In the genomic region with DNA sequence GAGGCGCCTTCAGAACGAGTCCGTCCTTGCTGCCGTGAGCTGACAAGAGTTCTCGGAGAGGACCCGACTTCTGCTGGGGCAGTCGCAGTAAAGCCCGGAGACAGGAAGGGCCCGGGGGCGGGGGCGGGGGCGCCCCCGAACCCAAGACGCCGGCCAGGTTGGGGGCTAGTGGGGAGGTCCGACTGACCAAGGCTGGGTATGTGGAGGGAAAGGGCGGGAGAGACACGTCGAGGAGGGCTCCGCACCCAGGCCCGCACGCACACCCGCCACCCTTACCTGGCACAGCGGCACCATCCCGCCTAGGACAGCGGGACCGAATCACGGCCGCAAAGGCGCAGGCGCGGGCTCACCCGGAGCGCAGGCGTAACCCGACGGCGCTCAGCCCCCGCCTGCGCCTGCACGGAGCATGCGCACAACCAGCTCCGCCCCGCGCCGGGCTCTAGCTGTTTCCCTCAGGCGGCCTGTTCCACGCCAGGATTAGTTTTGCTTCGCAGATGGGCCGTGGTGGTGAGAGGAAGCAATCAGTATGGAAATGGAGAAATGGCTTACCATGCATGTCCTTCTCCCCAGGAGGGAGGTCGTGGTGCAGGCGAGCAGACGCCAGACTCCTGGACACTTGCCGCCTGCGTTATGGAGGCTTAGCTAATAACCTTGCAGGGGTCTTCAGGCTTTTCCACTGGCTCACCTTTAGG, we compare ENCODE assay signal across 1 cellular context.
TF ChIP-seq lines count a peak whose summit lies in the region.

A gene with protein sequence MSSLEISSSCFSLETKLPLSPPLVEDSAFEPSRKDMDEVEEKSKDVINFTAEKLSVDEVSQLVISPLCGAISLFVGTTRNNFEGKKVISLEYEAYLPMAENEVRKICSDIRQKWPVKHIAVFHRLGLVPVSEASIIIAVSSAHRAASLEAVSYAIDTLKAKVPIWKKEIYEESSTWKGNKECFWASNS (minus strand): TSS at position 322 of the 692 bp plus-strand sequence. CDS start 2,583 bp downstream, outside the sequence.

TF ChIP-seq in HepG2, 621 proteins besides CTCF, POLR2A, EP300 and RAD21 (continued from another document and continues in another):
- TF ChIP-seq, protein P1, sequence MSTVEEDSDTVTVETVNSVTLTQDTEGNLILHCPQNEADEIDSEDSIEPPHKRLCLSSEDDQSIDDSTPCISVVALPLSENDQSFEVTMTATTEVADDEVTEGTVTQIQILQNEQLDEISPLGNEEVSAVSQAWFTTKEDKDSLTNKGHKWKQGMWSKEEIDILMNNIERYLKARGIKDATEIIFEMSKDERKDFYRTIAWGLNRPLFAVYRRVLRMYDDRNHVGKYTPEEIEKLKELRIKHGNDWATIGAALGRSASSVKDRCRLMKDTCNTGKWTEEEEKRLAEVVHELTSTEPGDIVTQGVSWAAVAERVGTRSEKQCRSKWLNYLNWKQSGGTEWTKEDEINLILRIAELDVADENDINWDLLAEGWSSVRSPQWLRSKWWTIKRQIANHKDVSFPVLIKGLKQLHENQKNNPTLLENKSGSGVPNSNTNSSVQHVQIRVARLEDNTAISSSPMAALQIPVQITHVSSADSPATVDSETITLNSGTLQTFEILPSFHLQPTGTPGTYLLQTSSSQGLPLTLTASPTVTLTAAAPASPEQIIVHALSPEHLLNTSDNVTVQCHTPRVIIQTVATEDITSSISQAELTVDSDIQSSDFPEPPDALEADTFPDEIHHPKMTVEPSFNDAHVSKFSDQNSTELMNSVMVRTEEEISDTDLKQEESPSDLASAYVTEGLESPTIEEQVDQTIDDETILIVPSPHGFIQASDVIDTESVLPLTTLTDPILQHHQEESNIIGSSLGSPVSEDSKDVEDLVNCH (CRISPR knock-in tag; IDR thresholded peaks at IDR 0.05), result no peak
- TF ChIP-seq NR2F6 (IDR thresholded peaks at IDR 0.05), result no peak
- TF ChIP-seq NR2F6 (CRISPR knock-in tag; IDR thresholded peaks at IDR 0.05), result no peak; the same call in 1 of the 2 replicates
- no peak for TF ChIP-seq MZF1 (CRISPR knock-in tag; IDR thresholded peaks at IDR 0.05; ENCODE audit: borderline replicate concordance)
- no peak for TF ChIP-seq ZNF354B (CRISPR knock-in tag; IDR thresholded peaks at IDR 0.05)
- TF ChIP-seq, protein P2, sequence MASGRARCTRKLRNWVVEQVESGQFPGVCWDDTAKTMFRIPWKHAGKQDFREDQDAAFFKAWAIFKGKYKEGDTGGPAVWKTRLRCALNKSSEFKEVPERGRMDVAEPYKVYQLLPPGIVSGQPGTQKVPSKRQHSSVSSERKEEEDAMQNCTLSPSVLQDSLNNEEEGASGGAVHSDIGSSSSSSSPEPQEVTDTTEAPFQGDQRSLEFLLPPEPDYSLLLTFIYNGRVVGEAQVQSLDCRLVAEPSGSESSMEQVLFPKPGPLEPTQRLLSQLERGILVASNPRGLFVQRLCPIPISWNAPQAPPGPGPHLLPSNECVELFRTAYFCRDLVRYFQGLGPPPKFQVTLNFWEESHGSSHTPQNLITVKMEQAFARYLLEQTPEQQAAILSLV (CRISPR knock-in tag; IDR thresholded peaks at IDR 0.05; ENCODE audit: borderline replicate concordance), result no peak; the same call in 1 of the 2 replicates
- no peak for TF ChIP-seq ZNF780A (CRISPR knock-in tag; IDR thresholded peaks at IDR 0.05)
- TF ChIP-seq U2AF1 (optimal IDR thresholded peaks at IDR 0.05; ENCODE audit: low read depth, low read length), result no peak
- TF ChIP-seq ISL2 (CRISPR knock-in tag; IDR thresholded peaks at IDR 0.05), result no peak
- TF ChIP-seq, protein P3, sequence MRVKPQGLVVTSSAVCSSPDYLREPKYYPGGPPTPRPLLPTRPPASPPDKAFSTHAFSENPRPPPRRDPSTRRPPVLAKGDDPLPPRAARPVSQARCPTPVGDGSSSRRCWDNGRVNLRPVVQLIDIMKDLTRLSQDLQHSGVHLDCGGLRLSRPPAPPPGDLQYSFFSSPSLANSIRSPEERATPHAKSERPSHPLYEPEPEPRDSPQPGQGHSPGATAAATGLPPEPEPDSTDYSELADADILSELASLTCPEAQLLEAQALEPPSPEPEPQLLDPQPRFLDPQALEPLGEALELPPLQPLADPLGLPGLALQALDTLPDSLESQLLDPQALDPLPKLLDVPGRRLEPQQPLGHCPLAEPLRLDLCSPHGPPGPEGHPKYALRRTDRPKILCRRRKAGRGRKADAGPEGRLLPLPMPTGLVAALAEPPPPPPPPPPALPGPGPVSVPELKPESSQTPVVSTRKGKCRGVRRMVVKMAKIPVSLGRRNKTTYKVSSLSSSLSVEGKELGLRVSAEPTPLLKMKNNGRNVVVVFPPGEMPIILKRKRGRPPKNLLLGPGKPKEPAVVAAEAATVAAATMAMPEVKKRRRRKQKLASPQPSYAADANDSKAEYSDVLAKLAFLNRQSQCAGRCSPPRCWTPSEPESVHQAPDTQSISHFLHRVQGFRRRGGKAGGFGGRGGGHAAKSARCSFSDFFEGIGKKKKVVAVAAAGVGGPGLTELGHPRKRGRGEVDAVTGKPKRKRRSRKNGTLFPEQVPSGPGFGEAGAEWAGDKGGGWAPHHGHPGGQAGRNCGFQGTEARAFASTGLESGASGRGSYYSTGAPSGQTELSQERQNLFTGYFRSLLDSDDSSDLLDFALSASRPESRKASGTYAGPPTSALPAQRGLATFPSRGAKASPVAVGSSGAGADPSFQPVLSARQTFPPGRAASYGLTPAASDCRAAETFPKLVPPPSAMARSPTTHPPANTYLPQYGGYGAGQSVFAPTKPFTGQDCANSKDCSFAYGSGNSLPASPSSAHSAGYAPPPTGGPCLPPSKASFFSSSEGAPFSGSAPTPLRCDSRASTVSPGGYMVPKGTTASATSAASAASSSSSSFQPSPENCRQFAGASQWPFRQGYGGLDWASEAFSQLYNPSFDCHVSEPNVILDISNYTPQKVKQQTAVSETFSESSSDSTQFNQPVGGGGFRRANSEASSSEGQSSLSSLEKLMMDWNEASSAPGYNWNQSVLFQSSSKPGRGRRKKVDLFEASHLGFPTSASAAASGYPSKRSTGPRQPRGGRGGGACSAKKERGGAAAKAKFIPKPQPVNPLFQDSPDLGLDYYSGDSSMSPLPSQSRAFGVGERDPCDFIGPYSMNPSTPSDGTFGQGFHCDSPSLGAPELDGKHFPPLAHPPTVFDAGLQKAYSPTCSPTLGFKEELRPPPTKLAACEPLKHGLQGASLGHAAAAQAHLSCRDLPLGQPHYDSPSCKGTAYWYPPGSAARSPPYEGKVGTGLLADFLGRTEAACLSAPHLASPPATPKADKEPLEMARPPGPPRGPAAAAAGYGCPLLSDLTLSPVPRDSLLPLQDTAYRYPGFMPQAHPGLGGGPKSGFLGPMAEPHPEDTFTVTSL (CRISPR knock-in tag; IDR thresholded peaks at IDR 0.05; ENCODE audit: borderline replicate concordance), result no peak
- no peak for TF ChIP-seq NCOR1 (IDR thresholded peaks at IDR 0.05; ENCODE audit: borderline replicate concordance, low read length)
- TF ChIP-seq, protein P4, sequence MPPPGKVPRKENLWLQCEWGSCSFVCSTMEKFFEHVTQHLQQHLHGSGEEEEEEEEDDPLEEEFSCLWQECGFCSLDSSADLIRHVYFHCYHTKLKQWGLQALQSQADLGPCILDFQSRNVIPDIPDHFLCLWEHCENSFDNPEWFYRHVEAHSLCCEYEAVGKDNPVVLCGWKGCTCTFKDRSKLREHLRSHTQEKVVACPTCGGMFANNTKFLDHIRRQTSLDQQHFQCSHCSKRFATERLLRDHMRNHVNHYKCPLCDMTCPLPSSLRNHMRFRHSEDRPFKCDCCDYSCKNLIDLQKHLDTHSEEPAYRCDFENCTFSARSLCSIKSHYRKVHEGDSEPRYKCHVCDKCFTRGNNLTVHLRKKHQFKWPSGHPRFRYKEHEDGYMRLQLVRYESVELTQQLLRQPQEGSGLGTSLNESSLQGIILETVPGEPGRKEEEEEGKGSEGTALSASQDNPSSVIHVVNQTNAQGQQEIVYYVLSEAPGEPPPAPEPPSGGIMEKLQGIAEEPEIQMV (CRISPR knock-in tag; IDR thresholded peaks at IDR 0.05; ENCODE audit: low read depth), result peak; percentile 54; the same call in 1 of the 2 replicates
- no peak for TF ChIP-seq PHF21A (CRISPR knock-in tag; IDR thresholded peaks at IDR 0.05)
- no peak for TF ChIP-seq ZFP82 (CRISPR knock-in tag; IDR thresholded peaks at IDR 0.05; ENCODE audit: borderline replicate concordance)
- peak; percentile 42 for TF ChIP-seq YY1 (IDR thresholded peaks at IDR 0.05; ENCODE audit: insufficient read depth, insufficient replicate concordance, low read depth, low read length)
- no peak for TF ChIP-seq ZNF564 (CRISPR knock-in tag; IDR thresholded peaks at IDR 0.05)
- no peak for TF ChIP-seq LBX2 (CRISPR knock-in tag; IDR thresholded peaks at IDR 0.05; ENCODE audit: borderline replicate concordance)
- peak; percentile 43; the same call in 1 of the 2 replicates for TF ChIP-seq PRDM10 (CRISPR knock-in tag; IDR thresholded peaks at IDR 0.05; ENCODE audit: low read depth)
- TF ChIP-seq ZNF644 (CRISPR knock-in tag; IDR thresholded peaks at IDR 0.05; ENCODE audit: low read depth), result no peak
- TF ChIP-seq ZNF569 (CRISPR knock-in tag; IDR thresholded peaks at IDR 0.05; ENCODE audit: borderline replicate concordance), result no peak
- peak; percentile 50 for TF ChIP-seq ZNF883 (CRISPR knock-in tag; IDR thresholded peaks at IDR 0.05; ENCODE audit: not compliant biosample characterization)
- TF ChIP-seq, protein P5, sequence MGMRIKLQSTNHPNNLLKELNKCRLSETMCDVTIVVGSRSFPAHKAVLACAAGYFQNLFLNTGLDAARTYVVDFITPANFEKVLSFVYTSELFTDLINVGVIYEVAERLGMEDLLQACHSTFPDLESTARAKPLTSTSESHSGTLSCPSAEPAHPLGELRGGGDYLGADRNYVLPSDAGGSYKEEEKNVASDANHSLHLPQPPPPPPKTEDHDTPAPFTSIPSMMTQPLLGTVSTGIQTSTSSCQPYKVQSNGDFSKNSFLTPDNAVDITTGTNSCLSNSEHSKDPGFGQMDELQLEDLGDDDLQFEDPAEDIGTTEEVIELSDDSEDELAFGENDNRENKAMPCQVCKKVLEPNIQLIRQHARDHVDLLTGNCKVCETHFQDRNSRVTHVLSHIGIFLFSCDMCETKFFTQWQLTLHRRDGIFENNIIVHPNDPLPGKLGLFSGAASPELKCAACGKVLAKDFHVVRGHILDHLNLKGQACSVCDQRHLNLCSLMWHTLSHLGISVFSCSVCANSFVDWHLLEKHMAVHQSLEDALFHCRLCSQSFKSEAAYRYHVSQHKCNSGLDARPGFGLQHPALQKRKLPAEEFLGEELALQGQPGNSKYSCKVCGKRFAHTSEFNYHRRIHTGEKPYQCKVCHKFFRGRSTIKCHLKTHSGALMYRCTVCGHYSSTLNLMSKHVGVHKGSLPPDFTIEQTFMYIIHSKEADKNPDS (CRISPR knock-in tag; IDR thresholded peaks at IDR 0.05), result no peak
- peak; percentile 27; the same call in 1 of the 2 replicates for TF ChIP-seq IRF2 (CRISPR knock-in tag; IDR thresholded peaks at IDR 0.05)
- 0 out of 2 replicates have a peak, but pooled peaks have one; percentile 86 for TF ChIP-seq ZNF468 (CRISPR knock-in tag; IDR thresholded peaks at IDR 0.05)
- TF ChIP-seq ZNF382 (CRISPR knock-in tag; IDR thresholded peaks at IDR 0.05; ENCODE audit: borderline replicate concordance), result no peak
- no peak for TF ChIP-seq ZNF17 (CRISPR knock-in tag; IDR thresholded peaks at IDR 0.05)
- no peak for TF ChIP-seq ZNF33B (CRISPR knock-in tag; IDR thresholded peaks at IDR 0.05)
- TF ChIP-seq ZFYVE20 (CRISPR knock-in tag; IDR thresholded peaks at IDR 0.05; ENCODE audit: borderline replicate concordance, low read depth), result no peak
- no peak for TF ChIP-seq FOXC1 (CRISPR knock-in tag; IDR thresholded peaks at IDR 0.05; ENCODE audit: borderline replicate concordance)
- no peak for TF ChIP-seq STAT5B (CRISPR knock-in tag; IDR thresholded peaks at IDR 0.05)
- TF ChIP-seq, protein P6, sequence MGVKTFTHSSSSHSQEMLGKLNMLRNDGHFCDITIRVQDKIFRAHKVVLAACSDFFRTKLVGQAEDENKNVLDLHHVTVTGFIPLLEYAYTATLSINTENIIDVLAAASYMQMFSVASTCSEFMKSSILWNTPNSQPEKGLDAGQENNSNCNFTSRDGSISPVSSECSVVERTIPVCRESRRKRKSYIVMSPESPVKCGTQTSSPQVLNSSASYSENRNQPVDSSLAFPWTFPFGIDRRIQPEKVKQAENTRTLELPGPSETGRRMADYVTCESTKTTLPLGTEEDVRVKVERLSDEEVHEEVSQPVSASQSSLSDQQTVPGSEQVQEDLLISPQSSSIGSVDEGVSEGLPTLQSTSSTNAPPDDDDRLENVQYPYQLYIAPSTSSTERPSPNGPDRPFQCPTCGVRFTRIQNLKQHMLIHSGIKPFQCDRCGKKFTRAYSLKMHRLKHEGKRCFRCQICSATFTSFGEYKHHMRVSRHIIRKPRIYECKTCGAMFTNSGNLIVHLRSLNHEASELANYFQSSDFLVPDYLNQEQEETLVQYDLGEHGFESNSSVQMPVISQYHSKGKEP (CRISPR knock-in tag; IDR thresholded peaks at IDR 0.05), result no peak
